In genomic region chr10:90133606-90134005, GRCh38 we compare ENCODE assay signal across 22 cellular contexts.
"Had no signal": no experiment of that assay in that cellular context is flagged by ENCODE, and none has a peak within 500 bp of the region (broad histone marks: within the 10 kb centered on the region; RNA-seq: fewer than 3 reads in every experiment).

No MANE protein-coding gene starts in this region.

- H3K27me3 ChIP-seq: colonic mucosa, esophagus muscularis mucosa, foreskin keratinocyte, gastroesophageal sphincter, heart left ventricle, hepatocyte had no signal

- H3K27ac ChIP-seq: colonic mucosa, esophagus muscularis mucosa, foreskin keratinocyte, gastroesophageal sphincter, heart left ventricle, hepatocyte, lower lobe of right lung had no signal

- DNase-seq: colonic mucosa; cortex of kidney; effector CD8-positive, alpha-beta T cell; effector memory CD8-positive, alpha-beta T cell; endodermal cell; foreskin keratinocyte; heart left ventricle; hypothalamus; immature natural killer cell; islet precursor cell; kidney; kidney glomerular epithelial cell; left colon; left ventricle myocardium superior; lower lobe of right lung; mesenchymal stem cell; mucosa of descending colon; naive B cell; naive thymus-derived CD8-positive, alpha-beta T cell had no signal

- H3K4me1 ChIP-seq: colonic mucosa, esophagus muscularis mucosa, foreskin keratinocyte, gastroesophageal sphincter, heart left ventricle, lower lobe of right lung had no signal

- H3K4me3 ChIP-seq: colonic mucosa, esophagus muscularis mucosa, gastroesophageal sphincter, heart left ventricle, hepatocyte, lower lobe of right lung, mucosa of descending colon had no signal

- H3K36me3 ChIP-seq: colonic mucosa, esophagus muscularis mucosa, gastroesophageal sphincter, heart left ventricle, lower lobe of right lung had no signal
